22 cellular contexts compared by ENCODE assay signal in genomic region chr10:91354166-91354565, GRCh38.
"Had no signal": no experiment of that assay in that cellular context is flagged by ENCODE, and none has a peak within 500 bp of the region (broad histone marks: within the 10 kb centered on the region; RNA-seq: fewer than 3 reads in every experiment).

No MANE protein-coding gene starts in this region.

- ATAC-seq: esophagus mucosa; gastrocnemius medialis; left lung; lower lobe of right lung; naive thymus-derived CD4-positive, alpha-beta T cell; sciatic nerve had no signal

- H3K9ac ChIP-seq: parathyroid adenoma had no signal

- H3K4me1 Mint-ChIP-seq: naive thymus-derived CD4-positive, alpha-beta T cell; nephron progenitor cell had no signal

- H3K9me3 Mint-ChIP-seq: naive thymus-derived CD4-positive, alpha-beta T cell; nephron progenitor cell had no signal

- H3K4me1 ChIP-seq: parathyroid adenoma, prostate gland, stomach, transverse colon had no signal

- H3K9me3 ChIP-seq: gastrocnemius medialis, left lung, lower lobe of right lung, prostate gland, stomach, thoracic aorta, transverse colon had no signal

- H3K27ac ChIP-seq: dorsolateral prefrontal cortex, gastrocnemius medialis, left lung, lower lobe of right lung, parathyroid adenoma, prostate gland, skin epidermis, stomach, thoracic aorta, transverse colon had no signal

- H3K27ac Mint-ChIP-seq: naive thymus-derived CD4-positive, alpha-beta T cell; nephron progenitor cell had no signal

- H2AFZ ChIP-seq: parathyroid adenoma had no signal

- DNase-seq: cortex of kidney; dorsolateral prefrontal cortex; effector CD8-positive, alpha-beta T cell; gastrocnemius medialis; islet precursor cell; left lung; lower lobe of right lung; mesenchymal stem cell; naive thymus-derived CD4-positive, alpha-beta T cell; nephron progenitor cell; stimulated activated CD4-positive, alpha-beta T cell treated with anti-CD3 and anti-CD28 coated beads, Interleukin-2, amount 100 ng/mL, for 24 hours; stimulated activated CD4-positive, alpha-beta T cell treated with anti-CD3 and anti-CD28 coated beads, Interleukin-4, amount 100 ng/mL, for 4 hours; stimulated activated naive CD4-positive, alpha-beta T cell; stomach; substantia nigra; transverse colon had no signal

- H3K4me3 ChIP-seq: dorsolateral prefrontal cortex, gastrocnemius medialis, left lung, lower lobe of right lung, prostate gland, skin epidermis, stomach, thoracic aorta, transverse colon had no signal

- H3K36me3 ChIP-seq: gastrocnemius medialis, left lung, lower lobe of right lung, prostate gland, stomach, thoracic aorta, transverse colon had no signal

- H3K79me2 ChIP-seq: parathyroid adenoma had no signal

- H3K4me3 Mint-ChIP-seq: naive thymus-derived CD4-positive, alpha-beta T cell; nephron progenitor cell had no signal

- H3K36me3 Mint-ChIP-seq: naive thymus-derived CD4-positive, alpha-beta T cell had no signal

- H3K27me3 ChIP-seq: gastrocnemius medialis, left lung, transverse colon had no signal
